Comparison of ENCODE assay signal across 15 cellular contexts in the genomic region with DNA sequence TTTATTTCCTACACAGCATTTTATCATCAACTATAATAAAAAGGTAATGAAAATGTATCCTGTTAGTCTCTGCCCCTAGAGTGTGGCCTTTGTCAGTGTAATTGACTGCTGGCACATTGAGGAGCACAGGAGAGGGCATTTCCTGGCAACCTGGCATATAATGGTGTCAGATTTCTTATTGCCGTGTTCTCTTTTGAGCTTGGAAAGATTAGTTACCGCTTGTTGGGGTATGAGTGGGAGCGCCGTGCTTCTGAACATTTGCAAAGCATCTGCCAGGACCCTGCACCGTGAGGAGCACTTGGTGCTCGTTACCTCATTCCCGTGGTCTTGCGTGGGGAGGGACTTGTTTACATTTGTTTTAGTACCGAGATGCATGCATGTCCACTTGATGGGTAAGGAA.
A peak's percentile ranks its signal among the peaks of the same experiment; 100 is the strongest.
DNase-seq lines count a peak whose midpoint lies in the region; ATAC-seq and TF ChIP-seq lines count a peak whose summit lies in the region.
"Had no signal": no experiment of that assay in that cellular context is flagged by ENCODE, and none has a peak within 500 bp of the region (broad histone marks: within the 10 kb centered on the region; RNA-seq: fewer than 3 reads in every experiment).

No MANE protein-coding gene starts in this region.

- WGBS in SK-N-SH (ENCODE audit: low lambda C conversion rate) = 78% methylated on average over 9 of the region's 9 CpGs
- 63 to 76% methylated on average over 4 to 9 of the region's 9 CpGs for WGBS in transverse colon (ENCODE audit: low coverage in 1 of 2), 2 donors

- H3K9me3 ChIP-seq in SK-N-SH (no peaks in the 10 kb centered on the region), transverse colon (no peaks in the 10 kb centered on the region)
- H3K9me3 ChIP-seq: A549, body of pancreas, Peyer's patch, upper lobe of left lung had no signal

- H2AFZ ChIP-seq in SK-N-SH (ENCODE audit: low read depth) = no peak overlapping the region

- H3K9me2 ChIP-seq in SK-N-SH = no peaks in the 10 kb centered on the region

- peak; percentile 67 for ATAC-seq in SK-N-SH treated with all-trans-retinoic acid at 6 μM for 48 hours
- no peak for ATAC-seq in GM18511 (IDR thresholded peaks at IDR 0.05; ENCODE audit: unreplicated experiment)
- ATAC-seq: A549, body of pancreas had no signal

- H3K4me1 ChIP-seq in SK-N-SH (ENCODE audit: control insufficient read depth in 1 of 2, insufficient read depth in 2 of 2, low read depth in 1 of 2, low read length in 1 of 2) (peaks cover 0 to 4% of the 10 kb centered on the region in 2 experiments; a peak in 2 of 4 replicates), transverse colon (peaks cover 3 to 42% (median 10%) of the 10 kb centered on the region in 4 donors)

- in situ Hi-C loops in transverse colon (cut with MboI; ENCODE audit: low pct_ligation_motif_present in 1 of 4, low pct_unique_long_range_greater_than_20kb in 1 of 4, low sequenced_read_pairs in 3 of 4) = no loop called here

- peaks cover 17% of the 10 kb centered on the region; the same call in 1 of the 2 replicates for H4K20me1 ChIP-seq in SK-N-SH (ENCODE audit: insufficient read depth)

- H3K27ac ChIP-seq in SK-N-SH (ENCODE audit: low read depth in 2 of 2, low read length in 1 of 2) (no peak overlapping the region), transverse colon (no peak overlapping the region)
- H3K27ac ChIP-seq: A549, body of pancreas had no signal

- TF ChIP-seq POLR2A in transverse colon (IDR thresholded peaks at IDR 0.05) = no peak

- CTCF ChIA-PET in SK-N-SH (lab: Yijun Ruan, JAX) = no interaction called here

- no peak overlapping the region for H3K9ac ChIP-seq in SK-N-SH

- no peak for DNase-seq in SK-N-SH
- DNase-seq in NCI-H2196 (lab: John Stamatoyannopoulos, UW; ENCODE audit: unreplicated experiment) = peak; percentile 38
- no peak for DNase-seq in glutamatergic neuron
- peak; percentile 20 for DNase-seq in transverse colon
- no peak for DNase-seq in cerebellar cortex (ENCODE audit: low spot score)
- DNase-seq in DMS114 treated with DMSO at 0.1 percent for 48 hours (lab: John Stamatoyannopoulos, UW; ENCODE audit: unreplicated experiment) = no peak
- DNase-seq: activated CD4-positive, alpha-beta memory T cell treated with anti-CD3 and anti-CD28 coated beads for 36 hours; activated effector memory CD4-positive, alpha-beta T cell treated with Interleukin-2 at 50 U/mL for 16 hours; mesenchymal stem cell; Peyer's patch had no signal

- intact Hi-C loops in transverse colon (cut with DNase I; ENCODE audit: low total_unique reads) = no loop called here

- H3K4me3 Mint-ChIP-seq in glutamatergic neuron (ENCODE audit: unreplicated experiment) = no peak overlapping the region
- H3K4me3 Mint-ChIP-seq: activated CD4-positive, alpha-beta memory T cell treated with anti-CD3 and anti-CD28 coated beads for 36 hours had no signal

- H3K4me3 ChIP-seq in SK-N-SH (ENCODE audit: low read depth in 2 of 2, low read length in 1 of 2) = no peak overlapping the region
- no peak overlapping the region for H3K4me3 ChIP-seq in transverse colon
- H3K4me3 ChIP-seq: A549, body of pancreas, upper lobe of left lung had no signal

- POLR2A ChIA-PET in SK-N-SH (lab: Yijun Ruan, JAX) = no interaction called here

- H3K36me3 ChIP-seq in SK-N-SH (replicated peaks in 1 of 2; ENCODE audit: control insufficient read depth in 1 of 2, insufficient read depth in 2 of 2, low read length in 1 of 2) (no peaks in the 10 kb centered on the region), transverse colon (no peaks in the 10 kb centered on the region)
- H3K36me3 ChIP-seq: Peyer's patch, upper lobe of left lung had no signal

- H3K27me3 ChIP-seq in SK-N-SH (ENCODE audit: insufficient read depth) = no peaks in the 10 kb centered on the region
- no peaks in the 10 kb centered on the region for H3K27me3 ChIP-seq in transverse colon
- H3K27me3 ChIP-seq: body of pancreas, Peyer's patch, upper lobe of left lung had no signal

- no peak for TF ChIP-seq RAD21 in SK-N-SH (IDR thresholded peaks at IDR 0.05; ENCODE audit: low read length)

- no peak overlapping the region for H3K4me2 ChIP-seq in SK-N-SH
- H3K4me2 ChIP-seq: A549 had no signal

- H3K4me1 Mint-ChIP-seq in glutamatergic neuron (ENCODE audit: low read depth, unreplicated experiment) = peaks cover 91% of the 10 kb centered on the region

- peak overlapping the region; percentile 81 for H3K27ac Mint-ChIP-seq in glutamatergic neuron (ENCODE audit: unreplicated experiment)
- H3K27ac Mint-ChIP-seq: activated CD4-positive, alpha-beta memory T cell treated with anti-CD3 and anti-CD28 coated beads for 36 hours had no signal

- TF ChIP-seq EP300 in SK-N-SH (IDR thresholded peaks at IDR 0.05; ENCODE audit: borderline replicate concordance in 1 of 2, low read depth in 1 of 2, low read length in 1 of 2) (no peak), transverse colon (IDR thresholded peaks at IDR 0.05; ENCODE audit: low read depth) (no peak)

- TF ChIP-seq CTCF in SK-N-SH (IDR thresholded peaks at IDR 0.05) = no peak
- no peak for TF ChIP-seq CTCF in glutamatergic neuron (IDR thresholded peaks at IDR 0.05; ENCODE audit: partially characterized antibody, unreplicated experiment)
- no peak for TF ChIP-seq CTCF in transverse colon (IDR thresholded peaks at IDR 0.05)

- H3K79me2 ChIP-seq in SK-N-SH (ENCODE audit: insufficient read depth) = peaks cover 30% of the 10 kb centered on the region

- H3K27me3 Mint-ChIP-seq in glutamatergic neuron (ENCODE audit: unreplicated experiment) = peaks cover 8% of the 10 kb centered on the region
- H3K27me3 Mint-ChIP-seq: activated CD4-positive, alpha-beta memory T cell treated with anti-CD3 and anti-CD28 coated beads for 36 hours had no signal

- H3K9me3 Mint-ChIP-seq in glutamatergic neuron (ENCODE audit: unreplicated experiment) = peaks cover 10% of the 10 kb centered on the region
- H3K9me3 Mint-ChIP-seq: activated CD4-positive, alpha-beta memory T cell treated with anti-CD3 and anti-CD28 coated beads for 36 hours had no signal

- no peaks in the 10 kb centered on the region for H3F3A ChIP-seq in SK-N-SH (replicated peaks; ENCODE audit: insufficient read depth)

- H3K36me3 Mint-ChIP-seq in glutamatergic neuron (ENCODE audit: unreplicated experiment) = no peaks in the 10 kb centered on the region
- H3K36me3 Mint-ChIP-seq: activated CD4-positive, alpha-beta memory T cell treated with anti-CD3 and anti-CD28 coated beads for 36 hours had no signal

TF ChIP-seq in SK-N-SH treated with all-trans-retinoic acid at 6 μM for 48 hours, 23 proteins besides CTCF, POLR2A, EP300 and RAD21 (continues in another document):
- TF ChIP-seq PPARA (CRISPR knock-in tag; IDR thresholded peaks at IDR 0.05; ENCODE audit: borderline replicate concordance) (no peak), ZNF565 (CRISPR knock-in tag; conservative IDR thresholded peaks at IDR 0.05; ENCODE audit: low read depth) (no peak)
- TF ChIP-seq, protein P1, sequence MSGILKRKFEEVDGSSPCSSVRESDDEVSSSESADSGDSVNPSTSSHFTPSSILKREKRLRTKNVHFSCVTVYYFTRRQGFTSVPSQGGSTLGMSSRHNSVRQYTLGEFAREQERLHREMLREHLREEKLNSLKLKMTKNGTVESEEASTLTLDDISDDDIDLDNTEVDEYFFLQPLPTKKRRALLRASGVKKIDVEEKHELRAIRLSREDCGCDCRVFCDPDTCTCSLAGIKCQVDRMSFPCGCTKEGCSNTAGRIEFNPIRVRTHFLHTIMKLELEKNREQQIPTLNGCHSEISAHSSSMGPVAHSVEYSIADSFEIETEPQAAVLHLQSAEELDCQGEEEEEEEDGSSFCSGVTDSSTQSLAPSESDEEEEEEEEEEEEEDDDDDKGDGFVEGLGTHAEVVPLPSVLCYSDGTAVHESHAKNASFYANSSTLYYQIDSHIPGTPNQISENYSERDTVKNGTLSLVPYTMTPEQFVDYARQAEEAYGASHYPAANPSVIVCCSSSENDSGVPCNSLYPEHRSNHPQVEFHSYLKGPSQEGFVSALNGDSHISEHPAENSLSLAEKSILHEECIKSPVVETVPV (CRISPR knock-in tag; IDR thresholded peaks at IDR 0.05) = no peak

TF ChIP-seq in SK-N-SH, 30 proteins besides CTCF, POLR2A, EP300 and RAD21:
- TF ChIP-seq TEAD4 (IDR thresholded peaks at IDR 0.05; ENCODE audit: borderline replicate concordance, insufficient read depth) (no peak), RXRA (IDR thresholded peaks at IDR 0.05; ENCODE audit: borderline replicate concordance, low read depth) (no peak), GATA2 (CRISPR knock-in tag; IDR thresholded peaks at IDR 0.05) (no peak), SMC3 (IDR thresholded peaks at IDR 0.05; ENCODE audit: low read depth, low read length) (no peak)

Comparison
In these comparisons a context has a peak if more than half of its experiments do, and no peak if none do; other contexts are left out.
1. DNase-seq: peak in NCI-H2196 (single experiment) and transverse colon (single experiment); none in SK-N-SH (single experiment), glutamatergic neuron (single experiment), cerebellar cortex (single experiment) and DMS114 treated with DMSO at 0.1 percent for 48 hours (single experiment).